In genomic region chr1:155126494-155127104, GRCh38 we compare ENCODE assay signal across 6 cellular contexts. TPM values are rescaled to one million over a fixed set of nuclear protein-coding genes. Genes with fewer than 3 reads are reported as not detected.
DNase-seq lines count a peak whose midpoint lies in the region; ATAC-seq and TF ChIP-seq lines count a peak whose summit lies in the region.

No MANE protein-coding gene starts in this region.

- intact Hi-C loops in Caco-2 (cut with micrococcal nuclease; ENCODE audit: unreplicated experiment) (loop anchor here (1.0 to 5.0 kb wide), 5 partner anchors 9 to 124 kb away; partner anchors contain the start of genes SLC50A1 and ZBTB7B), natural killer cell (cut with micrococcal nuclease) (loop anchor here (2.0 to 5.0 kb wide), 3 partner anchors 14 to 41 kb away; partner anchors contain the start of gene DPM3)

- no peaks in the 10 kb centered on the region for H3K9me3 ChIP-seq in Caco-2

- no peaks in the 10 kb centered on the region for H3K27me3 ChIP-seq in Caco-2 (replicated peaks; ENCODE audit: control insufficient read depth, insufficient read depth, low read length)

- peak; percentile 88 to 91 (median 90) for ATAC-seq in natural killer cell

- peak overlapping the region; percentile 80 for H3K27ac Mint-ChIP-seq in Caco-2 (ENCODE audit: unreplicated experiment)
- H3K27ac Mint-ChIP-seq in chondrocyte (ENCODE audit: unreplicated experiment): peak overlapping the region; percentile 90
- H3K27ac Mint-ChIP-seq in natural killer cell: peak overlapping the region; percentile 74 to 87

- TF ChIP-seq CTCF in Caco-2 (IDR thresholded peaks at IDR 0.05; ENCODE audit: insufficient read depth in 1 of 2, low read depth in 1 of 2, low read length in 1 of 2, severe bottlenecking in 1 of 2, unreplicated experiment in 1 of 2) (no peak), chondrocyte (IDR thresholded peaks at IDR 0.05) (peak; percentile 34), natural killer cell (IDR thresholded peaks at IDR 0.05) (no peak)

- POLR2A ChIA-PET in Caco-2 (lab: Charles Lee): interaction anchor here (0.5 to 1.7 kb wide), 4 partner anchors 9 to 1125 kb away, joined by 3 to 7 read pairs (median 4); partner anchors contain the start of gene SLC50A1

- H3K36me3 ChIP-seq in Caco-2 (ENCODE audit: control insufficient read depth, insufficient read depth, low read length): peaks cover 3% of the 10 kb centered on the region; the same call in 1 of the 2 replicates

- CTCF ChIA-PET in Caco-2 (lab: Charles Lee): interaction anchor here (1.0 to 2.9 kb wide), 6 partner anchors 8 to 46 kb away, joined by 4 to 16 read pairs (median 8); partner anchors contain the start of genes KRTCAP2 and SLC50A1

- no peaks in the 10 kb centered on the region for H3K9me3 Mint-ChIP-seq in Caco-2 (ENCODE audit: unreplicated experiment)
- H3K9me3 Mint-ChIP-seq in chondrocyte (ENCODE audit: low read depth): no peaks in the 10 kb centered on the region
- H3K9me3 Mint-ChIP-seq in natural killer cell: no peaks in the 10 kb centered on the region

- H3K4me3 Mint-ChIP-seq in Caco-2 (ENCODE audit: unreplicated experiment) (peak overlapping the region; percentile 89), chondrocyte (ENCODE audit: unreplicated experiment) (peak overlapping the region; percentile 70), natural killer cell (peak overlapping the region; percentile 93)

- peaks cover 54% of the 10 kb centered on the region for H3K4me1 ChIP-seq in Caco-2

- H3K27me3 Mint-ChIP-seq in Caco-2 (ENCODE audit: insufficient read depth, unreplicated experiment): no peaks in the 10 kb centered on the region
- no peaks in the 10 kb centered on the region for H3K27me3 Mint-ChIP-seq in chondrocyte (ENCODE audit: low read depth)
- H3K27me3 Mint-ChIP-seq in natural killer cell (ENCODE audit: low read depth in 2 of 2): peaks cover 23 to 35% of the 10 kb centered on the region in 2 donors

- H3K36me3 Mint-ChIP-seq in Caco-2 (ENCODE audit: insufficient read depth, unreplicated experiment): peaks cover 39% of the 10 kb centered on the region
- peaks cover 7% of the 10 kb centered on the region for H3K36me3 Mint-ChIP-seq in chondrocyte (ENCODE audit: low read depth)
- H3K36me3 Mint-ChIP-seq in natural killer cell: no peaks in the 10 kb centered on the region

- H3K4me3 ChIP-seq in Caco-2 (ENCODE audit: low read depth, low read length): peak overlapping the region; percentile 68

- H3K4me1 Mint-ChIP-seq in Caco-2 (ENCODE audit: low read depth, unreplicated experiment) (peaks cover 38% of the 10 kb centered on the region), chondrocyte (ENCODE audit: low read depth) (peaks cover 71% of the 10 kb centered on the region), natural killer cell (peaks cover 22 to 40% of the 10 kb centered on the region in 2 donors)

- DNase-seq in Caco-2 (peak; percentile 86 to 90), NCI-H82 treated with DMSO at 0.1 percent for 48 hours (lab: John Stamatoyannopoulos, UW; ENCODE audit: unreplicated experiment) (peak; percentile 34), chondrocyte (ENCODE audit: low spot score) (no peak), natural killer cell (peak; percentile 53), SIG-M5 treated with dmso at 0.1 percent for 504 hours (lab: John Stamatoyannopoulos, UW; ENCODE audit: unreplicated experiment) (no peak), NCI-H1436 treated with DMSO at 0.1 percent for 48 hours (lab: John Stamatoyannopoulos, UW) (no peak)

- TSS peak; percentile 20 for BruUV-seq in Caco-2 (replicated peaks; lab: Mats Ljungman, UMichigan)

RNA-seq across cellular contexts. Expression of gene EFNA1, which starts 1.1 kb away (rescaled TPM):
- total RNA-seq in Caco-2 (2022): 42.5 and 47.9 TPM in 2 replicates
- total RNA-seq in chondrocyte: 10.9 to 27.6 TPM (median 12.6 TPM) in 3 replicates
- total RNA-seq in natural killer cell: 1 to 10 TPM; 1.5 to 1.9 (median 1.9) TPM

RNA-seq across cellular contexts. Expression of gene SLC50A1, which starts 9.1 kb away (rescaled TPM):
- total RNA-seq in Caco-2 (2022) (38.4 and 43.6 TPM in 2 replicates), chondrocyte (34.0 to 40.3 TPM (median 37.9 TPM) in 3 replicates), natural killer cell (10 to 100 TPM; 31.7 to 33.5 (median 32.7) TPM)

RNA-seq across cellular contexts. Expression of gene DPM3, which starts 13.7 kb away (rescaled TPM):
- total RNA-seq in Caco-2 (2022) (27.8 and 30.7 TPM in 2 replicates), chondrocyte (41.3 to 73.3 TPM (median 48.9 TPM) in 3 replicates), natural killer cell (10 to 100 TPM; 26.8 to 45.7 (median 41.5) TPM)

RNA-seq across cellular contexts. Expression of gene KRTCAP2, which starts 46.5 kb away (rescaled TPM):
- 215 and 219 TPM in 2 replicates for total RNA-seq in Caco-2 (2022)
- total RNA-seq in chondrocyte: 159 to 202 TPM (median 174 TPM) in 3 replicates
- total RNA-seq in natural killer cell: 100 to 1,000 TPM in 2 of 3 donors, 10 to 100 TPM in 1; 95.3 to 113 (median 104) TPM

RNA-seq across cellular contexts. Expression of gene TRIM46, which starts 47.0 kb away (rescaled TPM):
- total RNA-seq in Caco-2 (2022): 0.11 TPM in 1 of 2 replicates, not detected in the other
- 9.6 to 10.7 TPM (median 9.7 TPM) in 3 replicates for total RNA-seq in chondrocyte
- total RNA-seq in natural killer cell: 1 to 10 TPM in 2 of 3 donors, under 1 TPM in 1; 0.94 to 4.9 (median 2.5) TPM

Comparison
In these comparisons a context has a peak if more than half of its experiments do, and no peak if none do; other contexts are left out.
1. DNase-seq: peak in Caco-2 (2 of 2), NCI-H82 treated with DMSO at 0.1 percent for 48 hours (single experiment) and natural killer cell (single experiment); none in chondrocyte (single experiment), SIG-M5 treated with dmso at 0.1 percent for 504 hours (single experiment) and NCI-H1436 treated with DMSO at 0.1 percent for 48 hours (single experiment).
2. Peak in every context shown above with its lines, with median percentiles within 50 percentile points of each other: H3K27ac Mint-ChIP-seq and H3K4me3 Mint-ChIP-seq.